ENCODE assay signal across 23 cellular contexts in genomic region chr19:55527197-55528029, GRCh38. TPM values are rescaled to one million over a fixed set of nuclear protein-coding genes. Genes with fewer than 3 reads are reported as not detected.
"Had no signal": no experiment of that assay in that cellular context is flagged by ENCODE, and none has a peak within 500 bp of the region (broad histone marks: within the 10 kb centered on the region; RNA-seq: fewer than 3 reads in every experiment).

No MANE protein-coding gene starts in this region.

- FAIRE-seq: islet of Langerhans had no signal

- H3K4me3 ChIP-seq: esophagus muscularis mucosa, gastrocnemius medialis, heart right ventricle, psoas muscle, spleen, tibial artery, upper lobe of right lung had no signal

- H3K9me3 ChIP-seq: esophagus muscularis mucosa, gastrocnemius medialis, heart right ventricle, psoas muscle, spleen, tibial artery, upper lobe of right lung had no signal

- H3K27ac ChIP-seq: epithelial cell of prostate, esophagus muscularis mucosa, spleen, tibial artery, upper lobe of right lung had no signal

- DNase-seq: effector memory CD8-positive, alpha-beta T cell; gastrocnemius medialis; heart right ventricle; naive B cell; psoas muscle; spleen; stimulated activated CD4-positive, alpha-beta T cell treated with anti-CD3 and anti-CD28 coated beads, Interleukin-15, amount 100 ng/mL, for 24 hours; stimulated activated CD4-positive, alpha-beta T cell treated with anti-CD3 and anti-CD28 coated beads, Interleukin-1b, Interleukin-23, amount 100 ng/mL, for 48 hours; stimulated activated CD4-positive, alpha-beta T cell treated with anti-CD3 and anti-CD28 coated beads, Interleukin-4, amount 100 ng/mL, for 24 hours; tibial artery; upper lobe of right lung had no signal

- H3K27me3 ChIP-seq: gastrocnemius medialis, upper lobe of right lung had no signal

- H3K9me3 Mint-ChIP-seq: effector memory CD8-positive, alpha-beta T cell; naive B cell; nephron; stimulated activated memory B cell treated with anti-CD40 and anti-IgM and Interleukin-4, amounts not matched to agents 10 μg/mL and 1 μg/mL and 100 μg/mL, for 72 hours; stimulated activated naive CD8-positive, alpha-beta T cell treated with anti-CD3 and anti-CD28 coated beads, Interleukin-15, Interleukin-2, amounts not matched to agents 100 ng/mL and 50 ng/mL, for 24 hours had no signal

- H3K36me3 Mint-ChIP-seq: naive B cell; stimulated activated memory B cell treated with anti-CD40 and anti-IgM and Interleukin-4, amounts not matched to agents 10 μg/mL and 1 μg/mL and 100 μg/mL, for 72 hours had no signal

- H3K36me3 ChIP-seq: esophagus muscularis mucosa, gastrocnemius medialis, heart right ventricle, spleen, tibial artery, upper lobe of right lung had no signal

- H3K4me3 Mint-ChIP-seq: effector memory CD8-positive, alpha-beta T cell; naive B cell; nephron; stimulated activated memory B cell treated with anti-CD40 and anti-IgM and Interleukin-4, amounts not matched to agents 10 μg/mL and 1 μg/mL and 100 μg/mL, for 72 hours; stimulated activated naive CD8-positive, alpha-beta T cell treated with anti-CD3 and anti-CD28 coated beads, Interleukin-15, Interleukin-2, amounts not matched to agents 100 ng/mL and 50 ng/mL, for 24 hours had no signal

- H3K27ac Mint-ChIP-seq: effector memory CD8-positive, alpha-beta T cell; naive B cell; nephron; stimulated activated memory B cell treated with anti-CD40 and anti-IgM and Interleukin-4, amounts not matched to agents 10 μg/mL and 1 μg/mL and 100 μg/mL, for 72 hours; stimulated activated naive CD8-positive, alpha-beta T cell treated with anti-CD3 and anti-CD28 coated beads, Interleukin-15, Interleukin-2, amounts not matched to agents 100 ng/mL and 50 ng/mL, for 24 hours had no signal

- H3K4me1 Mint-ChIP-seq: naive B cell; stimulated activated memory B cell treated with anti-CD40 and anti-IgM and Interleukin-4, amounts not matched to agents 10 μg/mL and 1 μg/mL and 100 μg/mL, for 72 hours had no signal

- ATAC-seq: effector memory CD8-positive, alpha-beta T cell; sciatic nerve; stimulated activated memory B cell treated with anti-CD40 and anti-IgM and Interleukin-4, amounts not matched to agents 10 μg/mL and 1 μg/mL and 100 μg/mL, for 72 hours had no signal

- H3K27me3 Mint-ChIP-seq: effector memory CD8-positive, alpha-beta T cell; stimulated activated memory B cell treated with anti-CD40 and anti-IgM and Interleukin-4, amounts not matched to agents 10 μg/mL and 1 μg/mL and 100 μg/mL, for 72 hours had no signal

RNA-seq across cellular contexts. Expression of gene SBK2, which starts 9.5 kb away (rescaled TPM):
- total RNA-seq: esophagus muscularis mucosa, fibroblast of villous mesenchyme, liver, lung microvascular endothelial cell, sciatic nerve, spleen, temporal lobe, upper lobe of right lung had no signal
- polyA plus RNA-seq: liver, spleen had no signal

RNA-seq across cellular contexts. Expression of gene SBK3, which starts 17.9 kb away (rescaled TPM):
- total RNA-seq: liver, skeletal muscle tissue, spleen, temporal lobe had no signal
- polyA plus RNA-seq: spleen had no signal

RNA-seq across cellular contexts. Expression of gene SSC5D, which starts 39.2 kb away (rescaled TPM):
- total RNA-seq: lung microvascular endothelial cell had no signal
